10 cellular contexts compared by ENCODE assay signal in the genomic region with DNA sequence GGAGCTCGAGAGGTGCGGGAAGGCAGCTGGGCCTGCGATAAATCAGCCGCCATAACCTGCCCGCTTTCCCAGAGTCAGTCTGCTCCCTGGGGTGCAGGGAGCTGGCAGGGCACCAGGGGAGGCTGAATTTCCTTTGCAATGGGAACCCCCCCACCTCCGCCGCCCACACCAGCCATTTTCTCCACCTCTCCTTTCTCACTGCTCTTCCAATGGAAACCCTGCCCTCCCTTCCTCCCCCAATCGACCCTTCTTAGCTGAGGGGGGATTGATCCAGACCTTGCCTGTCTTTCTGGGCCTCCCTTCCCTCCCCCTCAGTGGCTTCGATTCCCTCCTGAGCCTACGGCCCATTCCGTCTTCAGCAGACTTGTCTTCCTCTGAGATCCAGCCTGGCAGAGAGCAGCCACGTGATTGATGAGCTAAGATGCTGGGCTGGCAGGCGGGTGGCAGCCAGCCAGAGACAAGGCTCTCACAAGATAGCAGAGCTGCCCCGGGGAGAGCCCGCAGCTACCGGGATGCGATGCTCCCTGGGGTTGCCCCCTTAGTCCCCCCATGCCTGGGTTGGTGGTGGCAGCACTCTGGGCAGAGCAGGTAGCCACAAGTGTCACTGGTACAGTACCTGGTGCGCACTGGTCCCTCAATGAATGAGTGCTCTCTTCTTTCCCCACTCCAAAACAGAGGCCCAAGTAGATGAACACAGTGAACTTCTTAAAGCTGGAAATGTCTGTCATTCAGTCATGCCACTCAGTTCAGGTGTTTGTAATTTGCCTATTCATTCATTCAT. TPM values are rescaled to one million over a fixed set of nuclear protein-coding genes. Genes with fewer than 3 reads are reported as not detected.
DNase-seq lines count a peak whose midpoint lies in the region; ATAC-seq, FAIRE-seq and TF ChIP-seq lines count a peak whose summit lies in the region.
"Had no signal": no experiment of that assay in that cellular context is flagged by ENCODE, and none has a peak within 500 bp of the region (broad histone marks: within the 10 kb centered on the region; RNA-seq: fewer than 3 reads in every experiment).

No MANE protein-coding gene starts in this region.

- intact Hi-C loops in head of caudate nucleus (cut with DNase I) = no loop called here

- H3K36me3 Mint-ChIP-seq in osteocyte (ENCODE audit: unreplicated experiment) = no peaks in the 10 kb centered on the region

- no peaks in the 10 kb centered on the region for H3K9me3 Mint-ChIP-seq in osteocyte (ENCODE audit: unreplicated experiment)

- ATAC-seq in HG03432 (IDR thresholded peaks at IDR 0.05; ENCODE audit: unreplicated experiment) = no peak

- TF ChIP-seq CTCF in osteocyte (IDR thresholded peaks at IDR 0.05) (no peak), GM13976 (IDR thresholded peaks at IDR 0.05; ENCODE audit: borderline replicate concordance, control extremely low read depth, extremely low read depth, insufficient read depth, missing control alignments) (no peak)

- peak; percentile 48; the same call in 1 of the 2 replicates for TF ChIP-seq POLR2A in H54 (IDR thresholded peaks at IDR 0.05; ENCODE audit: low read depth, low read length)

- peaks cover 9% of the 10 kb centered on the region for H3K4me1 Mint-ChIP-seq in osteocyte (ENCODE audit: unreplicated experiment)

- no peaks in the 10 kb centered on the region for H3K27me3 Mint-ChIP-seq in osteocyte (ENCODE audit: unreplicated experiment)

- FAIRE-seq in H54 (lab: Jason Lieb, UNC) = no peak

- no peak overlapping the region for H3K4me3 Mint-ChIP-seq in osteocyte (ENCODE audit: unreplicated experiment)

- H3K27ac Mint-ChIP-seq in osteocyte (ENCODE audit: unreplicated experiment) = no peak overlapping the region

- DNase-seq in H54 (ENCODE audit: insufficient read length, low spot score) = peak; percentile 77
- peak; percentile 52 for DNase-seq in SK-N-DZ (ENCODE audit: low spot score)
- peak; percentile 79 to 97 (median 90) for DNase-seq in head of caudate nucleus
- DNase-seq in renal cortical epithelial cell (ENCODE audit: low read depth) = peak; percentile 69
- no peak for DNase-seq in LoVo (ENCODE audit: low spot score)
- no peak for DNase-seq in osteocyte (ENCODE audit: extremely low spot score, unreplicated experiment)
- no peak for DNase-seq in GM13976 (ENCODE audit: low spot score)
- DNase-seq: mammary epithelial cell, WERI-Rb-1 had no signal

- in situ Hi-C loops in GM13976 (cut with MboI; ENCODE audit: low sequenced_read_pairs, unreplicated experiment) = no loop called here

RNA-seq across cellular contexts. Expression of gene FABP6, which starts 53.7 kb away (rescaled TPM):
- polyA plus RNA-seq in SK-N-DZ (2014; cell fraction: cytosol; rRNA removed) = 30.8 and 33.4 TPM in 2 replicates
- polyA plus RNA-seq in SK-N-DZ (2014; cell fraction: nucleus; rRNA removed) = 18.4 and 28.8 TPM in 2 replicates
- total RNA-seq in renal cortical epithelial cell = not detected in 2 replicates
- total RNA-seq in osteocyte = not detected in 2 replicates
- total RNA-seq: mammary epithelial cell had no signal
- polyA plus RNA-seq: mammary epithelial cell had no signal

RNA-seq across cellular contexts. Expression of gene PWWP2A, which starts 56.4 kb away (rescaled TPM):
- 29.7 and 38.6 TPM in 2 replicates for polyA plus RNA-seq in SK-N-DZ (2014; cell fraction: cytosol; rRNA removed)
- polyA plus RNA-seq in SK-N-DZ (2014; cell fraction: nucleus; rRNA removed) = 28.4 and 33.5 TPM in 2 replicates
- total RNA-seq in renal cortical epithelial cell (16.3 and 21.7 TPM in 2 replicates), osteocyte (21.9 and 22.3 TPM in 2 replicates)

Comparison
In these comparisons a context has a peak if more than half of its experiments do, and no peak if none do; other contexts are left out.
1. DNase-seq: peak in H54 (single experiment), SK-N-DZ (single experiment), head of caudate nucleus (42 of 42) and renal cortical epithelial cell (single experiment); none in LoVo (single experiment), osteocyte (single experiment) and GM13976 (single experiment).